In genomic region chr16:79597277-79597676, GRCh38 we compare ENCODE assay signal across 11 cellular contexts. TPM values are rescaled to one million over a fixed set of nuclear protein-coding genes. Genes with fewer than 3 reads are reported as not detected.
DNase-seq lines count a peak whose midpoint lies in the region; ATAC-seq and TF ChIP-seq lines count a peak whose summit lies in the region.
"Had no signal": no experiment of that assay in that cellular context is flagged by ENCODE, and none has a peak within 500 bp of the region (broad histone marks: within the 10 kb centered on the region; RNA-seq: fewer than 3 reads in every experiment).

No MANE protein-coding gene starts in this region.

- intact Hi-C loops in thyroid gland (cut with DNase I): no loop called here

- no peak for DNase-seq in activated T-cell treated with anti-CD3 and anti-CD28 coated beads, Interleukin-2, amount 50 U/mL, for 72 hours
- no peak for DNase-seq in activated T-cell treated with anti-CD3 and anti-CD28 coated beads, Interleukin-2, amount 50 U/mL, for 48 hours
- DNase-seq in chondrocyte (ENCODE audit: low spot score) (no peak), thyroid gland (no peak), HK-2 (ENCODE audit: unreplicated experiment) (no peak)
- no peak for DNase-seq in stimulated activated CD4-positive, alpha-beta T cell treated with anti-CD3 and anti-CD28 coated beads, Interleukin-1b, Interleukin-23, amount 100 ng/mL, for 48 hours
- DNase-seq: MV-4-11; naive thymus-derived CD8-positive, alpha-beta T cell had no signal

- no peaks in the 10 kb centered on the region for H3K9me3 Mint-ChIP-seq in activated T-cell treated with anti-CD3 and anti-CD28 coated beads, Interleukin-2, amount 50 U/mL, for 72 hours
- no peaks in the 10 kb centered on the region for H3K9me3 Mint-ChIP-seq in chondrocyte (ENCODE audit: low read depth)
- H3K9me3 Mint-ChIP-seq: naive thymus-derived CD8-positive, alpha-beta T cell had no signal

- H3K4me3 ChIP-seq in mesodermal cell (ENCODE audit: extremely low read depth, insufficient read depth, low read length, poor library complexity, severe bottlenecking) (peak overlapping the region; percentile 52), thyroid gland (replicated peaks in 1 of 3) (peak overlapping the region in 2 of 3 donors; percentile 66 to 76)

- H3K4me1 Mint-ChIP-seq in activated T-cell treated with anti-CD3 and anti-CD28 coated beads, Interleukin-2, amount 50 U/mL, for 72 hours (ENCODE audit: low read depth): peaks cover 39% of the 10 kb centered on the region
- peaks cover 41% of the 10 kb centered on the region for H3K4me1 Mint-ChIP-seq in chondrocyte (ENCODE audit: low read depth)

- peaks cover 31% of the 10 kb centered on the region for H3K27me3 Mint-ChIP-seq in activated T-cell treated with anti-CD3 and anti-CD28 coated beads, Interleukin-2, amount 50 U/mL, for 72 hours (ENCODE audit: low read depth)
- no peaks in the 10 kb centered on the region for H3K27me3 Mint-ChIP-seq in chondrocyte (ENCODE audit: low read depth)

- peak in 1 of 2 donors; percentile 18 for TF ChIP-seq POLR2A in thyroid gland (IDR thresholded peaks at IDR 0.05)

- peaks cover 10 to 26% of the 10 kb centered on the region in 2 donors for H3K36me3 Mint-ChIP-seq in activated T-cell treated with anti-CD3 and anti-CD28 coated beads, Interleukin-2, amount 50 U/mL, for 72 hours (ENCODE audit: insufficient read depth in 2 of 2)
- H3K36me3 Mint-ChIP-seq in chondrocyte (ENCODE audit: low read depth): no peaks in the 10 kb centered on the region

- TF ChIP-seq CTCF in chondrocyte (IDR thresholded peaks at IDR 0.05): no peak
- no peak for TF ChIP-seq CTCF in thyroid gland (IDR thresholded peaks at IDR 0.05)

- 57 to 63% methylated on average over 1 of the region's 3 CpGs for WGBS in mesodermal cell (ENCODE audit: insufficient coverage in 2 of 2), 2 experiments
- WGBS in thyroid gland, 2 donors: 8 to 9% methylated on average over 3 of the region's 3 CpGs

- no peak for ATAC-seq in activated T-cell treated with anti-CD3 and anti-CD28 coated beads, Interleukin-2, amount 50 U/mL, for 72 hours (replicated peaks in 1 of 2)
- ATAC-seq in GM21723 (IDR thresholded peaks at IDR 0.05; ENCODE audit: unreplicated experiment): no peak
- ATAC-seq: naive thymus-derived CD8-positive, alpha-beta T cell had no signal

- H3K36me3 ChIP-seq in mesodermal cell (ENCODE audit: control insufficient read depth, insufficient read depth, low read length) (no peaks in the 10 kb centered on the region), thyroid gland (peaks cover 0 to 3% of the 10 kb centered on the region in 2 donors)

- H3K27ac Mint-ChIP-seq in activated T-cell treated with anti-CD3 and anti-CD28 coated beads, Interleukin-2, amount 50 U/mL, for 72 hours: peak overlapping the region; percentile 97
- no peak overlapping the region for H3K27ac Mint-ChIP-seq in chondrocyte (ENCODE audit: unreplicated experiment)
- H3K27ac Mint-ChIP-seq: B cell had no signal

- H3K4me3 Mint-ChIP-seq in activated T-cell treated with anti-CD3 and anti-CD28 coated beads, Interleukin-2, amount 50 U/mL, for 72 hours: peak overlapping the region; percentile 90 to 93
- H3K4me3 Mint-ChIP-seq in chondrocyte (ENCODE audit: unreplicated experiment): peak overlapping the region; percentile 87

- H3K4me1 ChIP-seq in mesodermal cell (ENCODE audit: control insufficient read depth, insufficient read depth, low read length, poor library complexity, severe bottlenecking) (peaks cover 21% of the 10 kb centered on the region), thyroid gland (peaks cover 24 to 26% of the 10 kb centered on the region in 2 donors)

- H3K9me3 ChIP-seq in mesodermal cell (ENCODE audit: control insufficient read depth, low read length) (no peaks in the 10 kb centered on the region), thyroid gland (no peaks in the 10 kb centered on the region)

- no peaks in the 10 kb centered on the region for H3K27me3 ChIP-seq in thyroid gland

- no peak overlapping the region for H3K27ac ChIP-seq in mesodermal cell (ENCODE audit: low read depth, low read length, severe bottlenecking)
- peak overlapping the region; percentile 92 to 98 (median 93) for H3K27ac ChIP-seq in thyroid gland

RNA-seq across cellular contexts. Expression of gene MAF, which starts 3.3 kb away (rescaled TPM):
- 100 to 1,000 TPM in 1 of 2 donors, 10 to 100 TPM in 1; 46.7 to 208 TPM for total RNA-seq in activated T-cell treated with anti-CD3 and anti-CD28 coated beads, Interleukin-2, amount 50 U/mL, for 72 hours
- total RNA-seq in chondrocyte (10.4 to 15.8 TPM (median 14.5 TPM) in 3 replicates), thyroid gland (100 to 1,000 TPM in 1 of 4 donors, 10 to 100 TPM in 3; 59.7 to 158 (median 67.1) TPM)
- polyA plus RNA-seq in mesodermal cell (2013, experiment 1 of 2): 7.3 TPM
- 5.0 TPM for polyA plus RNA-seq in mesodermal cell (2013, experiment 2 of 2)
